22 cellular contexts compared by ENCODE assay signal in the genomic region with DNA sequence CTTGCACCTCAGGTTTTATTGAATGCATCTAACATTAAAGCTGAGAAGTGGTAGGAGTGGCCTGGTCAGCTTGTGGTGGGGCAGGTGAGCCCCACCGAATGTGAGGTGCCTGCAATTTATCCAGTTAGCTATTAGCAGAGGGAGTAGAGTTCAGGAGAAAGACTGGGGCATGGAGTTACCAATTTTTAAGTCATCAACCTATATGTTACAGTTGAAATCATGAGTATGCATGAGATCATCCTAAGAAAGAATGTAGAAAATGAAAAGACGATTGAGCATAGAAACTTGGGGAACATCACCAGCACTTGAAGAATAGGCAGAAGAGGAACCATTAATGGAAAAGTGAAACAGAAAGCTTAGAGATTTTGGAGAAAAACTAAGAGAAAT. TPM values are rescaled to one million over a fixed set of nuclear protein-coding genes. Genes with fewer than 3 reads are reported as not detected.
DNase-seq lines count a peak whose midpoint lies in the region; ATAC-seq, FAIRE-seq and TF ChIP-seq lines count a peak whose summit lies in the region.
"Had no signal": no experiment of that assay in that cellular context is flagged by ENCODE, and none has a peak within 500 bp of the region (broad histone marks: within the 10 kb centered on the region; RNA-seq: fewer than 3 reads in every experiment).

No MANE protein-coding gene starts in this region.

- POLR2A ChIA-PET in GM12878 (lab: Charles Lee) = no interaction called here

- no peaks in the 10 kb centered on the region for H4K20me1 ChIP-seq in GM12878 (ENCODE audit: control insufficient read depth, insufficient read depth)

- no peak overlapping the region for H3K27ac Mint-ChIP-seq in activated CD8-positive, alpha-beta memory T cell treated with anti-CD3 and anti-CD28 coated beads, Interleukin-2, amount 10 ng/mL, durations not matched to agents 7 days and 5 days
- no peak overlapping the region for H3K27ac Mint-ChIP-seq in stimulated activated memory B cell treated with anti-CD40 and anti-IgM and Interleukin-4, amounts not matched to agents 10 μg/mL and 1 μg/mL and 100 μg/mL, for 72 hours
- H3K27ac Mint-ChIP-seq: type B pancreatic cell had no signal

- TF ChIP-seq CTCF in GM12878 (IDR thresholded peaks at IDR 0.05 in 2 of 3, conservative IDR thresholded peaks at IDR 0.05 in 1 of 3; ENCODE audit: control insufficient read depth in 2 of 3, extremely low read depth in 1 of 3, insufficient read depth in 1 of 3, low read depth in 3 of 3, low read length in 3 of 3) (no peak), thoracic aorta (IDR thresholded peaks at IDR 0.05) (no peak)

- intact Hi-C loops in GM12878 (cut with micrococcal nuclease; ENCODE audit: unreplicated experiment) = loop anchor here (1.0 to 5.0 kb wide), 7 partner anchors 132 to 530 kb away; a partner anchor contains a TSS

- CTCF ChIA-PET in activated CD8-positive, alpha-beta memory T cell treated with anti-CD3 and anti-CD28 coated beads, Interleukin-2, amount 10 ng/mL, durations not matched to agents 7 days and 5 days (lab: Charles Lee) = interaction anchor here (0.7 to 6.4 kb wide), 14 partner anchors 7 to 825 kb away, joined by 3 to 50 read pairs (median 6); a partner anchor contains a TSS
- CTCF ChIA-PET in GM12878 (lab: Yijun Ruan, JAX) = interaction anchor here (0.6 to 5.9 kb wide), 14 partner anchors 30 to 528 kb away, joined by 3 to 33 read pairs (median 4); a partner anchor contains a TSS

- peak overlapping the region; percentile 7 for H3K4me2 ChIP-seq in GM12878 (ENCODE audit: control insufficient read depth, insufficient read depth)

- no peak for FAIRE-seq in GM12878 (lab: Jason Lieb, UNC)
- FAIRE-seq: H1, islet of Langerhans, TTC549 had no signal

- H3K9me3 ChIP-seq in GM12878 (replicated peaks; ENCODE audit: control insufficient read depth, insufficient read depth, low read length) (no peaks in the 10 kb centered on the region), thoracic aorta (no peaks in the 10 kb centered on the region)

- WGBS in GM12878 (ENCODE audit: insufficient coverage, insufficient replicate concordance, low lambda C conversion rate, missing lambda C conversion rate) = 95% methylated on average over 2 of the region's 2 CpGs

- H3K4me1 ChIP-seq in GM12878 (ENCODE audit: control insufficient read depth, insufficient read depth, low read length) (peaks cover 5% of the 10 kb centered on the region), thoracic aorta (ENCODE audit: control insufficient read depth in 1 of 2, low read depth in 2 of 2) (peaks cover 0 to 7% of the 10 kb centered on the region in 2 donors)

- SMC1A ChIA-PET in GM12878 (lab: Charles Lee; ENCODE audit: uncharacterized antibody, unreplicated experiment) = interaction anchor here (0.9 to 2.9 kb wide), 9 partner anchors 11 to 526 kb away, joined by 3 to 18 read pairs (median 4); a partner anchor contains a TSS

- H3K9ac ChIP-seq in GM12878 (ENCODE audit: control insufficient read depth, insufficient read depth, low read length) = no peak overlapping the region

- no peaks in the 10 kb centered on the region for H3K79me2 ChIP-seq in GM12878 (ENCODE audit: control insufficient read depth, insufficient read depth, low read length)

- H3K27ac ChIP-seq in GM12878 (ENCODE audit: control insufficient read depth, insufficient read depth) (no peak overlapping the region), thoracic aorta (no peak overlapping the region)

- peak; percentile 8 for ATAC-seq in activated CD8-positive, alpha-beta memory T cell treated with anti-CD3 and anti-CD28 coated beads, Interleukin-2, amount 10 ng/mL, durations not matched to agents 7 days and 5 days
- ATAC-seq in HG03378 (IDR thresholded peaks at IDR 0.05; ENCODE audit: unreplicated experiment) (peak; percentile 17), GM12878 (peak; percentile 16; the same call in 2 of the 3 replicates), thoracic aorta (ENCODE audit: insufficient number of reproducible peaks, low FRiP score, low read depth) (no peak), HG03196 (IDR thresholded peaks at IDR 0.05; ENCODE audit: unreplicated experiment) (no peak)
- ATAC-seq in stimulated activated memory B cell treated with anti-CD40 and anti-IgM and Interleukin-4, amounts not matched to agents 10 μg/mL and 1 μg/mL and 100 μg/mL, for 72 hours = no peak

- no peaks in the 10 kb centered on the region for H3K27me3 Mint-ChIP-seq in activated CD8-positive, alpha-beta memory T cell treated with anti-CD3 and anti-CD28 coated beads, Interleukin-2, amount 10 ng/mL, durations not matched to agents 7 days and 5 days
- H3K27me3 Mint-ChIP-seq in stimulated activated memory B cell treated with anti-CD40 and anti-IgM and Interleukin-4, amounts not matched to agents 10 μg/mL and 1 μg/mL and 100 μg/mL, for 72 hours = no peaks in the 10 kb centered on the region
- H3K27me3 Mint-ChIP-seq: type B pancreatic cell had no signal

- H3K4me1 Mint-ChIP-seq in activated CD8-positive, alpha-beta memory T cell treated with anti-CD3 and anti-CD28 coated beads, Interleukin-2, amount 10 ng/mL, durations not matched to agents 7 days and 5 days = peaks cover 12% of the 10 kb centered on the region
- no peaks in the 10 kb centered on the region for H3K4me1 Mint-ChIP-seq in stimulated activated memory B cell treated with anti-CD40 and anti-IgM and Interleukin-4, amounts not matched to agents 10 μg/mL and 1 μg/mL and 100 μg/mL, for 72 hours

- BruUV-seq in GM12878 (replicated peaks; lab: Mats Ljungman, UMichigan) = no TSS peak

- H2AFZ ChIP-seq in GM12878 (ENCODE audit: control insufficient read depth, low read depth, low read length) = peak overlapping the region; percentile 58

- TF ChIP-seq POLR2A in GM12878 (IDR thresholded peaks at IDR 0.05; ENCODE audit: low read depth, low read length) = no peak

- H3K4me3 Mint-ChIP-seq in activated CD8-positive, alpha-beta memory T cell treated with anti-CD3 and anti-CD28 coated beads, Interleukin-2, amount 10 ng/mL, durations not matched to agents 7 days and 5 days = no peak overlapping the region
- H3K4me3 Mint-ChIP-seq in stimulated activated memory B cell treated with anti-CD40 and anti-IgM and Interleukin-4, amounts not matched to agents 10 μg/mL and 1 μg/mL and 100 μg/mL, for 72 hours = no peak overlapping the region
- H3K4me3 Mint-ChIP-seq: type B pancreatic cell had no signal

- no peaks in the 10 kb centered on the region for H3K36me3 Mint-ChIP-seq in activated CD8-positive, alpha-beta memory T cell treated with anti-CD3 and anti-CD28 coated beads, Interleukin-2, amount 10 ng/mL, durations not matched to agents 7 days and 5 days
- H3K36me3 Mint-ChIP-seq in stimulated activated memory B cell treated with anti-CD40 and anti-IgM and Interleukin-4, amounts not matched to agents 10 μg/mL and 1 μg/mL and 100 μg/mL, for 72 hours = no peaks in the 10 kb centered on the region

- H3K4me3 ChIP-seq in GM12878 (no peak overlapping the region), thoracic aorta (peak overlapping the region; percentile 25)

- no peaks in the 10 kb centered on the region for H3K27me3 ChIP-seq in GM12878 (replicated peaks in 1 of 2; ENCODE audit: control insufficient read depth in 2 of 2, insufficient read depth in 2 of 2, low read length in 1 of 2)
- no peaks in the 10 kb centered on the region for H3K27me3 ChIP-seq in thoracic aorta (replicated peaks; ENCODE audit: insufficient read depth)

- TF ChIP-seq RAD21 in GM12878 (IDR thresholded peaks at IDR 0.05; ENCODE audit: insufficient read depth, low read depth, low read length) = no peak

- peaks cover 2% of the 10 kb centered on the region for H3K9me3 Mint-ChIP-seq in activated CD8-positive, alpha-beta memory T cell treated with anti-CD3 and anti-CD28 coated beads, Interleukin-2, amount 10 ng/mL, durations not matched to agents 7 days and 5 days (ENCODE audit: low read depth)
- peaks cover 1% of the 10 kb centered on the region for H3K9me3 Mint-ChIP-seq in stimulated activated memory B cell treated with anti-CD40 and anti-IgM and Interleukin-4, amounts not matched to agents 10 μg/mL and 1 μg/mL and 100 μg/mL, for 72 hours

- no peak for TF ChIP-seq EP300 in GM12878 (IDR thresholded peaks at IDR 0.05; ENCODE audit: borderline replicate concordance in 1 of 2, control insufficient read depth in 1 of 2, low read depth in 2 of 2, low read length in 2 of 2)

- in situ Hi-C loops in GM12878 (cut with MboI) = loop anchor here (5.0 to 10.0 kb wide), 4 partner anchors 193 to 510 kb away; no protein-coding TSS in a partner anchor

- no peak for DNase-seq in activated CD8-positive, alpha-beta memory T cell treated with anti-CD3 and anti-CD28 coated beads, Interleukin-2, amount 10 ng/mL, durations not matched to agents 7 days and 5 days
- no peak for DNase-seq in activated CD8-positive, alpha-beta memory T cell treated with anti-CD3 and anti-CD28 coated beads for 24 hours
- DNase-seq in GM12878 (ENCODE audit: low read depth, low spot score) (no peak), thoracic aorta (ENCODE audit: low spot score) (no peak), UCSD-AML1 (lab: John Stamatoyannopoulos, UW; ENCODE audit: unreplicated experiment) (no peak)
- DNase-seq: ACHN, activated gamma-delta T cell treated with Interleukin-2 at 50 U/mL for 16 hours, DMS79 treated with DMSO at 0.1 percent for 48 hours, midbrain, NCI-H1417, NCI-H524, posterior cingulate gyrus, Right ventricle myocardium superior had no signal

- H3K36me3 ChIP-seq in GM12878 (ENCODE audit: control insufficient read depth in 2 of 2, insufficient read depth in 2 of 2, low read length in 1 of 2) (no peaks in the 10 kb centered on the region), thoracic aorta (no peaks in the 10 kb centered on the region)

- RAD21 ChIA-PET in GM12878 (lab: Charles Lee; ENCODE audit: unreplicated experiment) = interaction anchor here (1.0 to 3.7 kb wide), 5 partner anchors 177 to 512 kb away, joined by 3 to 24 read pairs (median 4); a partner anchor contains a TSS

RNA-seq across cellular contexts. Expression of a gene that starts 36.5 kb away (rescaled TPM):
- total RNA-seq in activated CD8-positive, alpha-beta memory T cell treated with anti-CD3 and anti-CD28 coated beads, Interleukin-2, amount 10 ng/mL, durations not matched to agents 7 days and 5 days = not detected
- total RNA-seq in GM12878 (2013; cell fraction: nucleolus; rRNA removed) = not detected in 2 replicates
- total RNA-seq in GM12878 (2014; rRNA removed) (not detected in 2 replicates), GM12878 (2014; rRNA removed; fragmentation: Illumina TruSeq; extraction: Trizol) (not detected in 2 replicates), GM12878 (2021) (not detected in 2 replicates), thoracic aorta (not detected)
- not detected for polyA plus RNA-seq in GM12878 (2011; ENCODE audit: low read depth)
- polyA plus RNA-seq in GM12878 (2011; rRNA removed) (not detected in 2 replicates), GM12878 (2014; fragmentation: Illumina TruSeq; extraction: Trizol) (not detected in 2 replicates), GM12878 (2014; fragmentation: Nextera tagmentation; extraction: Ambion mirVana) (not detected), GM12878 (2014; rRNA removed) (not detected in 2 replicates), GM12878 (2016; fragmentation: Nextera tagmentation; extraction: Ambion mirVana) (not detected)
- not detected in 2 replicates for polyA plus RNA-seq in GM12878 (2011; cell fraction: cytosol; rRNA removed)
- polyA plus RNA-seq in GM12878 (2011; cell fraction: nucleus; rRNA removed) = not detected in 2 replicates
- not detected in 2 replicates for polyA plus RNA-seq in GM12878 (2012)
- polyA minus RNA-seq in GM12878 (2011; rRNA and poly(A)+ RNA removed) = not detected in 2 replicates
- not detected in 2 replicates for polyA minus RNA-seq in GM12878 (2011; cell fraction: cytosol; rRNA and poly(A)+ RNA removed)
- not detected in 2 replicates for polyA minus RNA-seq in GM12878 (2011; cell fraction: nucleus; rRNA and poly(A)+ RNA removed)
- total RNA-seq: activated CD8-positive, alpha-beta memory T cell treated with anti-CD3 and anti-CD28 coated beads for 36 hours; glomerular endothelial cell; H1; Right ventricle myocardium superior had no signal
- polyA plus RNA-seq: H1 had no signal

RNA-seq across cellular contexts. Expression of a gene that starts 44.3 kb away (rescaled TPM):
- 10 to 100 TPM; 29.7 to 43.2 TPM for total RNA-seq in activated CD8-positive, alpha-beta memory T cell treated with anti-CD3 and anti-CD28 coated beads, Interleukin-2, amount 10 ng/mL, durations not matched to agents 7 days and 5 days
- total RNA-seq in GM12878 (2013; cell fraction: nucleolus; rRNA removed) = 18.0 and 19.0 TPM in 2 replicates
- 59.8 and 60.1 TPM in 2 replicates for total RNA-seq in GM12878 (2014; rRNA removed)
- 72.2 and 78.9 TPM in 2 replicates for total RNA-seq in GM12878 (2014; rRNA removed; fragmentation: Illumina TruSeq; extraction: Trizol)
- total RNA-seq in GM12878 (2021) = 36.6 and 37.0 TPM in 2 replicates
- 20.1 TPM for polyA plus RNA-seq in GM12878 (2011; ENCODE audit: low read depth)
- 48.4 and 66.7 TPM in 2 replicates for polyA plus RNA-seq in GM12878 (2011; rRNA removed)
- 19.2 and 20.2 TPM in 2 replicates for polyA plus RNA-seq in GM12878 (2011; cell fraction: cytosol; rRNA removed)
- polyA plus RNA-seq in GM12878 (2011; cell fraction: nucleus; rRNA removed) = 14.7 and 18.0 TPM in 2 replicates
- 25.4 and 29.4 TPM in 2 replicates for polyA plus RNA-seq in GM12878 (2012)
- 97.5 and 98.3 TPM in 2 replicates for polyA plus RNA-seq in GM12878 (2014; fragmentation: Illumina TruSeq; extraction: Trizol)
- polyA plus RNA-seq in GM12878 (2014; fragmentation: Nextera tagmentation; extraction: Ambion mirVana) = 10 to 100 TPM; 45.0 to 45.5 TPM
- polyA plus RNA-seq in GM12878 (2014; rRNA removed) = 61.8 and 72.8 TPM in 2 replicates
- polyA plus RNA-seq in GM12878 (2016; fragmentation: Nextera tagmentation; extraction: Ambion mirVana) = 10 to 100 TPM; 54.6 to 57.7 TPM
- polyA minus RNA-seq in GM12878 (2011; rRNA and poly(A)+ RNA removed) = 8.2 and 11.8 TPM in 2 replicates
- polyA minus RNA-seq in GM12878 (2011; cell fraction: cytosol; rRNA and poly(A)+ RNA removed) = 4.8 and 7.4 TPM in 2 replicates
- 5.1 and 7.6 TPM in 2 replicates for polyA minus RNA-seq in GM12878 (2011; cell fraction: nucleus; rRNA and poly(A)+ RNA removed)
- total RNA-seq in thoracic aorta = 10 to 100 TPM; 17.9 to 33.2 TPM

Comparison
In these comparisons a context has a peak if more than half of its experiments do, and no peak if none do; other contexts are left out.
1. ATAC-seq: peak in activated CD8-positive, alpha-beta memory T cell treated with anti-CD3 and anti-CD28 coated beads, Interleukin-2, amount 10 ng/mL, durations not matched to agents 7 days and 5 days (single experiment), HG03378 (single experiment) and GM12878 (single experiment); none in thoracic aorta (single experiment), stimulated activated memory B cell treated with anti-CD40 and anti-IgM and Interleukin-4, amounts not matched to agents 10 μg/mL and 1 μg/mL and 100 μg/mL, for 72 hours (single experiment) and HG03196 (single experiment).